ENCODE assay signal across 21 cellular contexts in genomic region chr16:4704491-4704890, GRCh38. TPM values are rescaled to one million over a fixed set of nuclear protein-coding genes. Genes with fewer than 3 reads are reported as not detected.
DNase-seq lines count a peak whose midpoint lies in the region; ATAC-seq, FAIRE-seq and TF ChIP-seq lines count a peak whose summit lies in the region.
"Had no signal": no experiment of that assay in that cellular context is flagged by ENCODE, and none has a peak within 500 bp of the region (broad histone marks: within the 10 kb centered on the region; RNA-seq: fewer than 3 reads in every experiment).

No MANE protein-coding gene starts in this region.

- DNase-seq in activated CD8-positive, alpha-beta T cell treated with anti-CD3 and anti-CD28 coated beads, Interleukin-2, amount 10 ng/mL, durations not matched to agents 7 days and 5 days: no peak
- no peak for DNase-seq in activated CD8-positive, alpha-beta T cell treated with anti-CD3 and anti-CD28 coated beads for 36 hours
- DNase-seq in H7: peak; percentile 30
- no peak for DNase-seq in H9
- peak; percentile 47 for DNase-seq in kidney
- DNase-seq in activated naive CD4-positive, alpha-beta T cell treated with anti-CD3 and anti-CD28 coated beads for 36 hours: no peak
- DNase-seq in GM19240 (ENCODE audit: insufficient read length, low spot score): no peak
- no peak for DNase-seq in amniotic stem cell (lab: John Stamatoyannopoulos, UW)
- DNase-seq: C1 segment of cervical spinal cord; Calu3; CD4-positive, alpha-beta memory T cell; COR-L47; DMS53; DMS79 treated with DMSO at 0.1 percent for 48 hours; GF-D8; GOT3 had no signal

- POLR2A ChIA-PET in activated CD8-positive, alpha-beta T cell treated with anti-CD3 and anti-CD28 coated beads, Interleukin-2, amount 10 ng/mL, durations not matched to agents 7 days and 5 days (lab: Charles Lee): interaction anchor here (1.2 kb wide), 1 partner anchor 10 kb away, joined by 5 read pairs; the partner anchor contains the start of gene NUDT16L1
- POLR2A ChIA-PET in activated CD8-positive, alpha-beta T cell treated with anti-CD3 and anti-CD28 coated beads for 36 hours (lab: Charles Lee): no interaction called here

- no peak for FAIRE-seq in kidney (lab: Jason Lieb, UNC)
- FAIRE-seq: GM12891, GM18507, H54 had no signal

- no peak overlapping the region for H3K56ac ChIP-seq in H9 (ENCODE audit: insufficient read length, low read depth, low read length)

- H2AK5ac ChIP-seq in H9 (ENCODE audit: insufficient read length, low read length): no peak overlapping the region

- no peaks in the 10 kb centered on the region for H3K27me3 Mint-ChIP-seq in activated CD8-positive, alpha-beta T cell treated with anti-CD3 and anti-CD28 coated beads, Interleukin-2, amount 10 ng/mL, durations not matched to agents 7 days and 5 days (ENCODE audit: low read depth)
- H3K27me3 Mint-ChIP-seq in activated CD8-positive, alpha-beta T cell treated with anti-CD3 and anti-CD28 coated beads for 36 hours: no peaks in the 10 kb centered on the region
- H3K27me3 Mint-ChIP-seq in H9 (ENCODE audit: low read depth): no peaks in the 10 kb centered on the region
- H3K27me3 Mint-ChIP-seq in activated naive CD4-positive, alpha-beta T cell treated with anti-CD3 and anti-CD28 coated beads for 36 hours (ENCODE audit: low read depth): no peaks in the 10 kb centered on the region
- H3K27me3 Mint-ChIP-seq: CD4-positive, alpha-beta memory T cell had no signal

- no peaks in the 10 kb centered on the region for H3K9me3 Mint-ChIP-seq in activated CD8-positive, alpha-beta T cell treated with anti-CD3 and anti-CD28 coated beads, Interleukin-2, amount 10 ng/mL, durations not matched to agents 7 days and 5 days (ENCODE audit: insufficient read depth)
- H3K9me3 Mint-ChIP-seq in activated CD8-positive, alpha-beta T cell treated with anti-CD3 and anti-CD28 coated beads for 36 hours: no peaks in the 10 kb centered on the region
- no peaks in the 10 kb centered on the region for H3K9me3 Mint-ChIP-seq in H9
- no peaks in the 10 kb centered on the region for H3K9me3 Mint-ChIP-seq in activated naive CD4-positive, alpha-beta T cell treated with anti-CD3 and anti-CD28 coated beads for 36 hours
- H3K9me3 Mint-ChIP-seq: CD4-positive, alpha-beta memory T cell had no signal

- H3K9me3 ChIP-seq in H9 (ENCODE audit: control insufficient read depth, low read depth, low read length) (no peaks in the 10 kb centered on the region), kidney (ENCODE audit: control insufficient read depth in 1 of 2, low read length in 2 of 2) (no peaks in the 10 kb centered on the region)

- no peak overlapping the region for H2BK12ac ChIP-seq in H9 (ENCODE audit: insufficient read length, low read depth, low read length)

- ATAC-seq in activated CD8-positive, alpha-beta T cell treated with anti-CD3 and anti-CD28 coated beads, Interleukin-2, amount 10 ng/mL, durations not matched to agents 7 days and 5 days: no peak
- ATAC-seq in activated CD8-positive, alpha-beta T cell treated with anti-CD3 and anti-CD28 coated beads for 36 hours: no peak
- ATAC-seq: HCT116 had no signal

- H4K8ac ChIP-seq in H9 (replicated peaks; ENCODE audit: insufficient read length, low read depth, low read length): no peak overlapping the region

- no peak overlapping the region for H2BK20ac ChIP-seq in H9 (ENCODE audit: low read depth, low read length, poor library complexity, severe bottlenecking)

- CTCF ChIA-PET in activated CD8-positive, alpha-beta T cell treated with anti-CD3 and anti-CD28 coated beads, Interleukin-2, amount 10 ng/mL, durations not matched to agents 7 days and 5 days (lab: Charles Lee): interaction anchor here (2.1 kb wide), 1 partner anchor 55 kb away, joined by 4 read pairs; no protein-coding TSS in a partner anchor
- CTCF ChIA-PET in activated CD8-positive, alpha-beta T cell treated with anti-CD3 and anti-CD28 coated beads for 36 hours (lab: Charles Lee): interaction anchor here (1.3 kb wide), 1 partner anchor 22 kb away, joined by 4 read pairs; no protein-coding TSS in a partner anchor
- CTCF ChIA-PET in activated naive CD4-positive, alpha-beta T cell treated with anti-CD3 and anti-CD28 coated beads for 36 hours (lab: Charles Lee): no interaction called here

- H3K4me1 ChIP-seq in H9 (ENCODE audit: insufficient read depth, low read length) (no peaks in the 10 kb centered on the region), kidney (ENCODE audit: control insufficient read depth in 1 of 2, insufficient read depth in 1 of 2, low read depth in 1 of 2, low read length in 2 of 2) (peaks cover 25 to 35% of the 10 kb centered on the region in 2 donors)

- H4K5ac ChIP-seq in H9 (ENCODE audit: insufficient read length, low read depth, low read length): no peak overlapping the region

- H3K27ac ChIP-seq in H9 (ENCODE audit: insufficient read length, low read depth, low read length): no peak overlapping the region
- H3K27ac ChIP-seq in kidney (ENCODE audit: low read depth in 2 of 2, low read length in 2 of 2): peak overlapping the region; percentile 73 to 82

- H3K79me1 ChIP-seq in H9 (ENCODE audit: insufficient read depth, low read depth, low read length, poor library complexity, severe bottlenecking): no peaks in the 10 kb centered on the region

- H3K4me3 Mint-ChIP-seq in activated CD8-positive, alpha-beta T cell treated with anti-CD3 and anti-CD28 coated beads, Interleukin-2, amount 10 ng/mL, durations not matched to agents 7 days and 5 days: no peak overlapping the region
- H3K4me3 Mint-ChIP-seq in activated CD8-positive, alpha-beta T cell treated with anti-CD3 and anti-CD28 coated beads for 36 hours: no peak overlapping the region
- H3K4me3 Mint-ChIP-seq in H9: no peak overlapping the region
- no peak overlapping the region for H3K4me3 Mint-ChIP-seq in activated naive CD4-positive, alpha-beta T cell treated with anti-CD3 and anti-CD28 coated beads for 36 hours
- H3K4me3 Mint-ChIP-seq: CD4-positive, alpha-beta memory T cell had no signal

- no peak overlapping the region for H3K18ac ChIP-seq in H9 (ENCODE audit: insufficient read length, low read depth, low read length)

- no peak overlapping the region for H2BK120ac ChIP-seq in H9 (ENCODE audit: low read depth, low read length, poor library complexity, severe bottlenecking)

- no peak overlapping the region for H3K4me2 ChIP-seq in H9 (ENCODE audit: insufficient read depth, insufficient read length, low read length)

- peaks cover 17% of the 10 kb centered on the region for H3K36me3 Mint-ChIP-seq in activated CD8-positive, alpha-beta T cell treated with anti-CD3 and anti-CD28 coated beads, Interleukin-2, amount 10 ng/mL, durations not matched to agents 7 days and 5 days (ENCODE audit: low read depth)
- H3K36me3 Mint-ChIP-seq in activated CD8-positive, alpha-beta T cell treated with anti-CD3 and anti-CD28 coated beads for 36 hours (ENCODE audit: low read depth): peaks cover 13% of the 10 kb centered on the region
- H3K36me3 Mint-ChIP-seq in H9 (ENCODE audit: insufficient read depth in 1 of 3, low read depth in 3 of 3): peaks cover 13 to 61% (median 46%) of the 10 kb centered on the region in 3 experiments; a peak in 6 of 7 replicates
- H3K36me3 Mint-ChIP-seq in activated naive CD4-positive, alpha-beta T cell treated with anti-CD3 and anti-CD28 coated beads for 36 hours (ENCODE audit: low read depth): peaks cover 18% of the 10 kb centered on the region

- intact Hi-C loops in activated CD8-positive, alpha-beta T cell treated with anti-CD3 and anti-CD28 coated beads for 36 hours (cut with micrococcal nuclease): no loop called here
- intact Hi-C loops in kidney (cut with DNase I): no loop called here
- intact Hi-C loops in activated naive CD4-positive, alpha-beta T cell treated with anti-CD3 and anti-CD28 coated beads for 36 hours (cut with micrococcal nuclease): no loop called here

- H2BK15ac ChIP-seq in H9 (ENCODE audit: low read depth, low read length): no peak overlapping the region

- H3K79me2 ChIP-seq in H9 (ENCODE audit: insufficient read depth, low read length): no peaks in the 10 kb centered on the region

- no peak overlapping the region for H2BK5ac ChIP-seq in H9 (ENCODE audit: insufficient read length, low read length)

- no peaks in the 10 kb centered on the region for H3K23me2 ChIP-seq in H9 (ENCODE audit: insufficient read length, low read depth, low read length, poor library complexity, severe bottlenecking)

- WGBS in H9 (ENCODE audit: extremely low coverage, insufficient read length, low lambda C conversion rate): no CpG with 5 or more reads among the region's 8 CpGs

- no peak overlapping the region for H3K9ac ChIP-seq in H9 (ENCODE audit: extremely low read depth, insufficient read length, low read length)
- H3K9ac ChIP-seq in kidney (ENCODE audit: low read length in 2 of 2): peak overlapping the region in 1 of 2 donors; percentile 26

- H3K27me3 ChIP-seq in H7 (ENCODE audit: control insufficient read depth, insufficient read depth, low read length) (no peaks in the 10 kb centered on the region), H9 (ENCODE audit: insufficient read depth, low read length) (no peaks in the 10 kb centered on the region)

- no peak overlapping the region for H4K91ac ChIP-seq in H9 (ENCODE audit: insufficient read length, low read depth, low read length)

- no peak overlapping the region for H3K14ac ChIP-seq in H9 (ENCODE audit: insufficient read depth, low read length)

- H4K20me1 ChIP-seq in H9 (ENCODE audit: control insufficient read depth, insufficient read depth, insufficient read length): no peaks in the 10 kb centered on the region

- H3K23ac ChIP-seq in H9 (ENCODE audit: insufficient read length, low read depth, low read length): no peak overlapping the region

- no peak overlapping the region for H3T11ph ChIP-seq in H9 (ENCODE audit: low read length)

- H3K36me3 ChIP-seq in H7 (replicated peaks; ENCODE audit: control insufficient read depth, insufficient read depth, low read length) (peaks cover 13% of the 10 kb centered on the region), kidney (ENCODE audit: control insufficient read depth in 1 of 2, insufficient read depth in 2 of 2, low read length in 2 of 2) (peaks cover 6 to 15% of the 10 kb centered on the region in 2 donors)

- TF ChIP-seq CTCF in activated CD8-positive, alpha-beta T cell treated with anti-CD3 and anti-CD28 coated beads for 36 hours (IDR thresholded peaks at IDR 0.05): no peak
- TF ChIP-seq CTCF in H9 (conservative IDR thresholded peaks at IDR 0.05) (no peak), kidney (IDR thresholded peaks at IDR 0.05; ENCODE audit: borderline replicate concordance, extremely low read depth, insufficient read depth) (no peak)

- H3K4ac ChIP-seq in H9 (ENCODE audit: low read depth, low read length): no peak overlapping the region

- H3K4me1 Mint-ChIP-seq in activated CD8-positive, alpha-beta T cell treated with anti-CD3 and anti-CD28 coated beads, Interleukin-2, amount 10 ng/mL, durations not matched to agents 7 days and 5 days (ENCODE audit: low read depth): peaks cover 46% of the 10 kb centered on the region
- peaks cover 12% of the 10 kb centered on the region for H3K4me1 Mint-ChIP-seq in activated CD8-positive, alpha-beta T cell treated with anti-CD3 and anti-CD28 coated beads for 36 hours (ENCODE audit: low read depth)
- H3K4me1 Mint-ChIP-seq in H9: no peaks in the 10 kb centered on the region
- H3K4me1 Mint-ChIP-seq in activated naive CD4-positive, alpha-beta T cell treated with anti-CD3 and anti-CD28 coated beads for 36 hours (ENCODE audit: low read depth): peaks cover 3% of the 10 kb centered on the region

- H3K27ac Mint-ChIP-seq in activated CD8-positive, alpha-beta T cell treated with anti-CD3 and anti-CD28 coated beads, Interleukin-2, amount 10 ng/mL, durations not matched to agents 7 days and 5 days: peak overlapping the region; percentile 5
- no peak overlapping the region for H3K27ac Mint-ChIP-seq in activated CD8-positive, alpha-beta T cell treated with anti-CD3 and anti-CD28 coated beads for 36 hours
- H3K27ac Mint-ChIP-seq in H9: peak overlapping the region in 2 of 3 experiments; percentile 35 to 79; a peak in 2 of 7 replicates
- no peak overlapping the region for H3K27ac Mint-ChIP-seq in activated naive CD4-positive, alpha-beta T cell treated with anti-CD3 and anti-CD28 coated beads for 36 hours

- no peak overlapping the region for H3K4me3 ChIP-seq in H7 (ENCODE audit: insufficient read depth, low read depth, low read length)
- H3K4me3 ChIP-seq in kidney (ENCODE audit: low read length in 2 of 2): no peak overlapping the region

- no peak overlapping the region for H2AFZ ChIP-seq in H9 (ENCODE audit: low read length)

RNA-seq across cellular contexts. Expression of gene NUDT16L1, which starts 11.1 kb away (rescaled TPM):
- 10 to 100 TPM; 32.6 to 36.2 TPM for total RNA-seq in activated CD8-positive, alpha-beta T cell treated with anti-CD3 and anti-CD28 coated beads, Interleukin-2, amount 10 ng/mL, durations not matched to agents 7 days and 5 days
- 10 to 100 TPM; 22.3 to 25.6 TPM for total RNA-seq in activated CD8-positive, alpha-beta T cell treated with anti-CD3 and anti-CD28 coated beads for 36 hours
- total RNA-seq in H7 (2014; rRNA removed; shearing (Covaris generic)): 43.9 and 50.5 TPM in 2 replicates
- total RNA-seq in H9 (2021): 49.4 and 50.0 TPM in 2 replicates
- 30.6 TPM for total RNA-seq in kidney
- 69.4 TPM for polyA plus RNA-seq in kidney (ENCODE audit: insufficient read depth, low read depth, low replicate concordance)
- 10 to 100 TPM; 20.0 to 20.7 TPM for total RNA-seq in activated naive CD4-positive, alpha-beta T cell treated with anti-CD3 and anti-CD28 coated beads for 36 hours

RNA-seq across cellular contexts. Expression of gene ANKS3, which starts 29.6 kb away (rescaled TPM):
- 10 to 100 TPM; 17.0 to 17.2 TPM for total RNA-seq in activated CD8-positive, alpha-beta T cell treated with anti-CD3 and anti-CD28 coated beads, Interleukin-2, amount 10 ng/mL, durations not matched to agents 7 days and 5 days
- 10 to 100 TPM; 13.0 to 13.8 TPM for total RNA-seq in activated CD8-positive, alpha-beta T cell treated with anti-CD3 and anti-CD28 coated beads for 36 hours
- 19.5 and 21.8 TPM in 2 replicates for total RNA-seq in H7 (2014; rRNA removed; shearing (Covaris generic))
- total RNA-seq in H9 (2021) (27.3 and 32.0 TPM in 2 replicates), kidney (27.6 TPM)
- polyA plus RNA-seq in kidney (ENCODE audit: insufficient read depth, low read depth, low replicate concordance): 20.7 TPM
- 10 to 100 TPM in 1 of 2 experiments, 1 to 10 TPM in 1; 8.2 to 11.7 TPM for total RNA-seq in activated naive CD4-positive, alpha-beta T cell treated with anti-CD3 and anti-CD28 coated beads for 36 hours

RNA-seq across cellular contexts. Expression of gene DNAAF8, which starts 29.8 kb away (rescaled TPM):
- total RNA-seq in activated CD8-positive, alpha-beta T cell treated with anti-CD3 and anti-CD28 coated beads, Interleukin-2, amount 10 ng/mL, durations not matched to agents 7 days and 5 days: under 1 TPM; 0.39 to 0.68 TPM
- total RNA-seq in activated CD8-positive, alpha-beta T cell treated with anti-CD3 and anti-CD28 coated beads for 36 hours: under 1 TPM; 0.18 to 0.38 TPM
- total RNA-seq in H7 (2014; rRNA removed; shearing (Covaris generic)): 1.1 TPM in 1 of 2 replicates, not detected in the other
- total RNA-seq in H9 (2021) (0.33 and 0.39 TPM in 2 replicates), kidney (1.8 TPM)
- 4.0 TPM for polyA plus RNA-seq in kidney (ENCODE audit: insufficient read depth, low read depth, low replicate concordance)
- under 1 TPM in 1 of 2 experiments, not detected in 1; 0.07 TPM for total RNA-seq in activated naive CD4-positive, alpha-beta T cell treated with anti-CD3 and anti-CD28 coated beads for 36 hours
- total RNA-seq: G401 had no signal

Comparison
In these comparisons a context has a peak if more than half of its experiments do, and no peak if none do; other contexts are left out.
1. H3K27ac Mint-ChIP-seq: peak in activated CD8-positive, alpha-beta T cell treated with anti-CD3 and anti-CD28 coated beads, Interleukin-2, amount 10 ng/mL, durations not matched to agents 7 days and 5 days (single experiment) and H9 (2 of 3); none in activated CD8-positive, alpha-beta T cell treated with anti-CD3 and anti-CD28 coated beads for 36 hours (single experiment) and activated naive CD4-positive, alpha-beta T cell treated with anti-CD3 and anti-CD28 coated beads for 36 hours (single experiment).
2. DNase-seq: peak in H7 (single experiment) and kidney (single experiment); none in activated CD8-positive, alpha-beta T cell treated with anti-CD3 and anti-CD28 coated beads, Interleukin-2, amount 10 ng/mL, durations not matched to agents 7 days and 5 days (single experiment), activated CD8-positive, alpha-beta T cell treated with anti-CD3 and anti-CD28 coated beads for 36 hours (single experiment), H9 (single experiment), activated naive CD4-positive, alpha-beta T cell treated with anti-CD3 and anti-CD28 coated beads for 36 hours (single experiment), GM19240 (single experiment) and amniotic stem cell (single experiment).